ENCODE assay signal across 1 cellular context in the genomic region with DNA sequence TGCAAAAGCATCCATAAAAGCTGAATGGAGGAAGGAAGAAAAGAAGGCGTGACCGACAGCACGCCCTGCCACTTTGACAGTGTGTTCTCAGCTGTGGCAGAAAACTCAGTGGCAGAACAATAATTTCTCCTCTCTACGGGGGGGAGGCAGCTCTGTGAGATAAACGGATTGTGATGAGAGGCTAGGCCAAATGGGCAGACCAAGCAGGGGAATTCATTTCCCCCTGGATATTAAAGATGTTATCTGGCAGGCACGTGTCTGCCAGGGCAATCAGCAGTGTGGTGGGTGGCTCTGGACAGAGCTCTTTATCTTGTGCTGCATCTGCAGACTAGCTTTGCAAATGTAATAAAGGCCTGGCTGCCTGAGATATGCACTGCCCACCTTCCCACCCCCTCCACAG.
TF ChIP-seq lines count a peak whose summit lies in the region.

No MANE protein-coding gene starts in this region.

TF ChIP-seq in WTC11, 78 proteins besides CTCF, POLR2A, EP300 and RAD21 (continued from another document):
- TF ChIP-seq, protein P1, sequence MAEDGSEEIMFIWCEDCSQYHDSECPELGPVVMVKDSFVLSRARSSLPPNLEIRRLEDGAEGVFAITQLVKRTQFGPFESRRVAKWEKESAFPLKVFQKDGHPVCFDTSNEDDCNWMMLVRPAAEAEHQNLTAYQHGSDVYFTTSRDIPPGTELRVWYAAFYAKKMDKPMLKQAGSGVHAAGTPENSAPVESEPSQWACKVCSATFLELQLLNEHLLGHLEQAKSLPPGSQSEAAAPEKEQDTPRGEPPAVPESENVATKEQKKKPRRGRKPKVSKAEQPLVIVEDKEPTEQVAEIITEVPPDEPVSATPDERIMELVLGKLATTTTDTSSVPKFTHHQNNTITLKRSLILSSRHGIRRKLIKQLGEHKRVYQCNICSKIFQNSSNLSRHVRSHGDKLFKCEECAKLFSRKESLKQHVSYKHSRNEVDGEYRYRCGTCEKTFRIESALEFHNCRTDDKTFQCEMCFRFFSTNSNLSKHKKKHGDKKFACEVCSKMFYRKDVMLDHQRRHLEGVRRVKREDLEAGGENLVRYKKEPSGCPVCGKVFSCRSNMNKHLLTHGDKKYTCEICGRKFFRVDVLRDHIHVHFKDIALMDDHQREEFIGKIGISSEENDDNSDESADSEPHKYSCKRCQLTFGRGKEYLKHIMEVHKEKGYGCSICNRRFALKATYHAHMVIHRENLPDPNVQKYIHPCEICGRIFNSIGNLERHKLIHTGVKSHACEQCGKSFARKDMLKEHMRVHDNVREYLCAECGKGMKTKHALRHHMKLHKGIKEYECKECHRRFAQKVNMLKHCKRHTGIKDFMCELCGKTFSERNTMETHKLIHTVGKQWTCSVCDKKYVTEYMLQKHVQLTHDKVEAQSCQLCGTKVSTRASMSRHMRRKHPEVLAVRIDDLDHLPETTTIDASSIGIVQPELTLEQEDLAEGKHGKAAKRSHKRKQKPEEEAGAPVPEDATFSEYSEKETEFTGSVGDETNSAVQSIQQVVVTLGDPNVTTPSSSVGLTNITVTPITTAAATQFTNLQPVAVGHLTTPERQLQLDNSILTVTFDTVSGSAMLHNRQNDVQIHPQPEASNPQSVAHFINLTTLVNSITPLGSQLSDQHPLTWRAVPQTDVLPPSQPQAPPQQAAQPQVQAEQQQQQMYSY (CRISPR knock-in tag; IDR thresholded peaks at IDR 0.05): no peak
- TF ChIP-seq ESRRA (CRISPR knock-in tag; IDR thresholded peaks at IDR 0.05; ENCODE audit: borderline replicate concordance) (no peak), ZNF423 (CRISPR knock-in tag; IDR thresholded peaks at IDR 0.05) (no peak), MYBL2 (CRISPR knock-in tag; IDR thresholded peaks at IDR 0.05) (no peak), NR1H2 (CRISPR knock-in tag; IDR thresholded peaks at IDR 0.05) (no peak), ZNF138 (CRISPR knock-in tag; conservative IDR thresholded peaks at IDR 0.05) (no peak)
- TF ChIP-seq, protein P2, sequence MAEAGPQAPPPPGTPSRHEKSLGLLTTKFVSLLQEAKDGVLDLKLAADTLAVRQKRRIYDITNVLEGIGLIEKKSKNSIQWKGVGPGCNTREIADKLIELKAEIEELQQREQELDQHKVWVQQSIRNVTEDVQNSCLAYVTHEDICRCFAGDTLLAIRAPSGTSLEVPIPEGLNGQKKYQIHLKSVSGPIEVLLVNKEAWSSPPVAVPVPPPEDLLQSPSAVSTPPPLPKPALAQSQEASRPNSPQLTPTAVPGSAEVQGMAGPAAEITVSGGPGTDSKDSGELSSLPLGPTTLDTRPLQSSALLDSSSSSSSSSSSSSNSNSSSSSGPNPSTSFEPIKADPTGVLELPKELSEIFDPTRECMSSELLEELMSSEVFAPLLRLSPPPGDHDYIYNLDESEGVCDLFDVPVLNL (CRISPR knock-in tag; IDR thresholded peaks at IDR 0.05; ENCODE audit: borderline replicate concordance, low read depth): no peak
- TF ChIP-seq, protein P3, sequence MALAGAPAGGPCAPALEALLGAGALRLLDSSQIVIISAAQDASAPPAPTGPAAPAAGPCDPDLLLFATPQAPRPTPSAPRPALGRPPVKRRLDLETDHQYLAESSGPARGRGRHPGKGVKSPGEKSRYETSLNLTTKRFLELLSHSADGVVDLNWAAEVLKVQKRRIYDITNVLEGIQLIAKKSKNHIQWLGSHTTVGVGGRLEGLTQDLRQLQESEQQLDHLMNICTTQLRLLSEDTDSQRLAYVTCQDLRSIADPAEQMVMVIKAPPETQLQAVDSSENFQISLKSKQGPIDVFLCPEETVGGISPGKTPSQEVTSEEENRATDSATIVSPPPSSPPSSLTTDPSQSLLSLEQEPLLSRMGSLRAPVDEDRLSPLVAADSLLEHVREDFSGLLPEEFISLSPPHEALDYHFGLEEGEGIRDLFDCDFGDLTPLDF (CRISPR knock-in tag; IDR thresholded peaks at IDR 0.05): no peak
